20 cellular contexts compared by ENCODE assay signal in the genomic region with DNA sequence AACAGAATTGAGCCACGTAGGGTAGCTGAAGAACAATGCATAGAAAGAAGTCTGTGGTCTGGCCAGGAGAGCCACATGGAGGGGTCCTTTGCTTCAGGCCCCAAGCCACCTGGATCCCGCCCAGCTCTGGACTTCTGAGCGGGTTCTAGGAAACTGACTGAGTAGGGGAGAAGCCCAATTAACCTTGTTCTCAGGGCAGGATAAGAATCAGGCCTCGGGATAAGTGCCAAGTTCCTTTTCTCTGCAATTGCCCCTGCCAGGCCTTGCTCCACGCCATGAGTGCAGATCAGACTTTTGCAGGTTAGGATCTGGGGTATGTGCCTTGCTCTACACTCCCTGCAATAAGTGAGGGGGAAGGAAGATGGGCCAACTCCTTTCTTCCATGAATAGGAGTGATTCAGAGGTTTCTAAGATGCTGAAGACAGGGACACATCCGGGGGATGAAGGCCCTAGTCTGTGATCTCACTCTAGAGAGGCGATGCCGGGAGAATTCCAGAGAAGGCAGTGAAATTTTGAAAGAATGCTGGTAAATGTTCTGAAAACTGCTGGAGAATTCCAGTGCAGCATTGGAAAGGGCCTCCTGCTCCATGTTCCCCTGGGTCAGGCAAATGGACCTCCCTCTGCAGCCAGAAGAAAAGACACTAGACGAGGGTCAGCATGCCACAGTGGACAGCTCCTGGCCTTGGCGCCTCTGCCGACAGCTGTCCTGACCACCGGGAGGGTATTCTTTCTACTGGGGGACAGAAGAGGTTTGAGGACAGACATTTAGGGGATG. TPM values are rescaled to one million over a fixed set of nuclear protein-coding genes. Genes with fewer than 3 reads are reported as not detected.
DNase-seq lines count a peak whose midpoint lies in the region; TF ChIP-seq lines count a peak whose summit lies in the region.
"Had no signal": no experiment of that assay in that cellular context is flagged by ENCODE, and none has a peak within 500 bp of the region (broad histone marks: within the 10 kb centered on the region; RNA-seq: fewer than 3 reads in every experiment).

No MANE protein-coding gene starts in this region.

- no peak overlapping the region for H3K4me3 Mint-ChIP-seq in activated naive CD4-positive, alpha-beta T cell treated with anti-CD3 and anti-CD28 coated beads, Interleukin-2, amount 50 U/mL, for 24 hours

- intact Hi-C loops in dorsolateral prefrontal cortex (cut with DNase I), result no loop called here

- H3K4me1 Mint-ChIP-seq in activated naive CD4-positive, alpha-beta T cell treated with anti-CD3 and anti-CD28 coated beads, Interleukin-2, amount 50 U/mL, for 24 hours, result peaks cover 29% of the 10 kb centered on the region

- no peaks in the 10 kb centered on the region for H3K36me3 Mint-ChIP-seq in activated naive CD4-positive, alpha-beta T cell treated with anti-CD3 and anti-CD28 coated beads, Interleukin-2, amount 50 U/mL, for 24 hours
- H3K36me3 Mint-ChIP-seq: CD4-positive, alpha-beta memory T cell had no signal

- H3K4me3 ChIP-seq in dorsolateral prefrontal cortex, result no peak overlapping the region
- no peak overlapping the region for H3K4me3 ChIP-seq in foreskin fibroblast (ENCODE audit: low read depth in 1 of 2, low read length in 2 of 2)
- H3K4me3 ChIP-seq: BLaER1, Peyer's patch, SJSA1 had no signal

- no peaks in the 10 kb centered on the region for H3K9me3 Mint-ChIP-seq in activated naive CD4-positive, alpha-beta T cell treated with anti-CD3 and anti-CD28 coated beads, Interleukin-2, amount 50 U/mL, for 24 hours

- H3K27ac Mint-ChIP-seq in activated naive CD4-positive, alpha-beta T cell treated with anti-CD3 and anti-CD28 coated beads, Interleukin-2, amount 50 U/mL, for 24 hours, result peak overlapping the region; percentile 44

- DNase-seq in activated naive CD4-positive, alpha-beta T cell treated with anti-CD3 and anti-CD28 coated beads, Interleukin-2, amount 50 U/mL, for 16 hours, result no peak
- DNase-seq in OCI-M1 (lab: John Stamatoyannopoulos, UW) (peak; percentile 21), dorsolateral prefrontal cortex (peak in 1 of 10 donors; percentile 66), middle frontal gyrus (ENCODE audit: extremely low spot score, low spot score) (no peak), HT-29 (ENCODE audit: low spot score) (no peak), foreskin fibroblast (no peak)
- DNase-seq: CD4-positive, alpha-beta memory T cell; DMS53; EL; NCI-H1417 treated with DMSO at 0.1 percent for 48 hours; NCI-H2029; NCI-H345; NCI-H524 treated with DMSO at 0.1 percent for 48 hours; Peyer's patch had no signal

- TF ChIP-seq CTCF in dorsolateral prefrontal cortex (IDR thresholded peaks at IDR 0.05 in 54 of 56, conservative IDR thresholded peaks at IDR 0.05 in 2 of 56; ENCODE audit: low read depth in 1 of 56, partially characterized antibody in 56 of 56) (no peak), foreskin fibroblast (IDR thresholded peaks at IDR 0.05; ENCODE audit: low read depth, low read length) (no peak)

- peaks cover 50% of the 10 kb centered on the region for H3K27me3 Mint-ChIP-seq in activated naive CD4-positive, alpha-beta T cell treated with anti-CD3 and anti-CD28 coated beads, Interleukin-2, amount 50 U/mL, for 24 hours

- peaks cover 0 to 100% (median 85%) of the 10 kb centered on the region in 45 donors for H3K27me3 ChIP-seq in dorsolateral prefrontal cortex

- H3K27ac ChIP-seq in dorsolateral prefrontal cortex, result peak overlapping the region in 44 of 59 donors; percentile 23 to 95 (median 63)
- H3K27ac ChIP-seq in temporal lobe (ENCODE audit: low read depth, low read length), result peak overlapping the region; percentile 57
- H3K27ac ChIP-seq: BLaER1, KMS-11, Peyer's patch, SJSA1 had no signal

RNA-seq across cellular contexts. Expression of a gene that starts 5.8 kb away (rescaled TPM):
- 10 to 100 TPM; 10.6 to 60.3 (median 39.0) TPM for total RNA-seq in dorsolateral prefrontal cortex
- total RNA-seq in temporal lobe, result 74.5 TPM
- total RNA-seq in HT-29 (2014; rRNA removed; shearing (Covaris generic)), result 0.13 TPM in 1 of 2 replicates, not detected in the other
- total RNA-seq: A673; CD4-positive, alpha-beta memory T cell; Peyer's patch; SJSA1 had no signal

RNA-seq across cellular contexts. Expression of a gene that starts 24.8 kb away (rescaled TPM):
- total RNA-seq in dorsolateral prefrontal cortex (100 to 1,000 TPM in 119 of 120 experiments, 10 to 100 TPM in 1; 65.3 to 449 (median 214) TPM), temporal lobe (20.7 TPM)
- total RNA-seq in HT-29 (2014; rRNA removed; shearing (Covaris generic)), result 14.8 and 16.0 TPM in 2 replicates
- total RNA-seq: CD4-positive, alpha-beta memory T cell; SJSA1 had no signal

RNA-seq across cellular contexts. Expression of a gene that starts 35.0 kb away (rescaled TPM):
- total RNA-seq in dorsolateral prefrontal cortex, result 100 to 1,000 TPM in 9 of 120 experiments, 10 to 100 TPM in 111; 45.7 to 129 (median 71.4) TPM
- 19.9 TPM for total RNA-seq in temporal lobe
- total RNA-seq in HT-29 (2014; rRNA removed; shearing (Covaris generic)), result 50.8 and 54.2 TPM in 2 replicates

Comparison
In these comparisons a context has a peak if more than half of its experiments do, and no peak if none do; other contexts are left out.
1. RNA of a gene that starts 5.8 kb away (total RNA-seq): 74.5 TPM in temporal lobe (single experiment) and 10.6 to 60.3 TPM in dorsolateral prefrontal cortex; 0.13 TPM in HT-29; every median in the first group is over 10 times any median in the second.